Comparison of ENCODE assay signal across 24 cellular contexts in the genomic region with DNA sequence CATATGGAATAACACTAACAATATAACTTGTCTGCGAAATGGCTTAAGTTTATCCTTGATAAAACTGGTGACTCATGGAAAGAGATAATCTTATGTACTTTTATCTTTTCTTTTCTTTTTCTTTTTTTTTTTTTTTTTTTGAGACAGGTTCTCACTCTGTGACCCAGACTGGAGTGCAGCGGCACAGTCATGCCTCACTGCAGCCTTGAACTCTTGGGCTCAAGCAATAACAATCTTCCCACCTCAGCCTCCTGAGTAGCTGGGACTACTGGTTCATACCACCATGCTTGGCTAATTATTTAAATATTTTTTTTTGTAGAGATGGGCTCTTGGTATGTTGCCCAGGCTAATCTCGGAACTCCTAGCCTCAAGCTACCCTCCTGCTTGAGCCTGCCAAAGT.
"Had no signal": no experiment of that assay in that cellular context is flagged by ENCODE, and none has a peak within 500 bp of the region (broad histone marks: within the 10 kb centered on the region; RNA-seq: fewer than 3 reads in every experiment).

No MANE protein-coding gene starts in this region.

- H3K9me3 ChIP-seq: neutrophil, pancreas, prostate gland, right lobe of liver, sigmoid colon, stomach, thoracic aorta, tibial nerve, upper lobe of left lung, vagina had no signal

- ATAC-seq: naive thymus-derived CD8-positive, alpha-beta T cell; right cardiac atrium; right lobe of liver; stimulated activated naive B cell treated with anti-CD40 and anti-IgM and Interleukin-4, amounts not matched to agents 10 μg/mL and 1 μg/mL and 100 μg/mL, for 72 hours had no signal

- H3K4me3 ChIP-seq: pancreas, prostate gland, right lobe of liver, sigmoid colon, stomach, thoracic aorta, tibial nerve, upper lobe of left lung, vagina had no signal

- H3K4me1 ChIP-seq: prostate gland, right lobe of liver, sigmoid colon, stomach, tibial nerve, upper lobe of left lung, vagina had no signal

- DNase-seq: naive B cell; naive thymus-derived CD8-positive, alpha-beta T cell; nephron progenitor cell; nucleus accumbens; pancreas; retina; right cardiac atrium; right lobe of liver; sigmoid colon; small intestine; stimulated activated CD4-positive, alpha-beta T cell treated with anti-CD3 and anti-CD28 coated beads, Interleukin-15, amount 100 ng/mL, for 24 hours; stimulated activated CD4-positive, alpha-beta T cell treated with anti-CD3 and anti-CD28 coated beads, Interleukin-2, amount 100 ng/mL, for 24 hours; stimulated activated CD4-positive, alpha-beta T cell treated with anti-CD3 and anti-CD28 coated beads, Interleukin-2, amount 100 ng/mL, for 48 hours; stimulated activated CD4-positive, alpha-beta T cell treated with anti-CD3 and anti-CD28 coated beads, Interleukin-4, amount 100 ng/mL, for 24 hours; stimulated activated naive B cell treated with anti-CD40 and anti-IgM and Interleukin-4, amounts not matched to agents 10 μg/mL and 1 μg/mL and 100 μg/mL, for 72 hours; stimulated activated naive CD4-positive, alpha-beta T cell treated with Interleukin-2 at 50 U/mL for 16 hours; stomach; trophoblast cell; upper lobe of left lung had no signal

- H3K36me3 ChIP-seq: neutrophil, pancreas, prostate gland, right lobe of liver, sigmoid colon, vagina had no signal

- H3K27ac ChIP-seq: neutrophil, pancreas, prostate gland, right lobe of liver, sigmoid colon, stomach, thoracic aorta, tibial nerve, upper lobe of left lung, vagina had no signal

- H3K27me3 ChIP-seq: neutrophil, pancreas, right lobe of liver, sigmoid colon, stomach, tibial nerve, upper lobe of left lung, vagina had no signal
